ENCODE assay signal across 1 cellular context in genomic region chr11:9757809-9758675, GRCh38.
TF ChIP-seq lines count a peak whose summit lies in the region.

No MANE protein-coding gene starts in this region.

TF ChIP-seq in H1, 55 proteins besides CTCF, POLR2A, EP300 and RAD21 (continued from another document):
- TF ChIP-seq, protein P1, sequence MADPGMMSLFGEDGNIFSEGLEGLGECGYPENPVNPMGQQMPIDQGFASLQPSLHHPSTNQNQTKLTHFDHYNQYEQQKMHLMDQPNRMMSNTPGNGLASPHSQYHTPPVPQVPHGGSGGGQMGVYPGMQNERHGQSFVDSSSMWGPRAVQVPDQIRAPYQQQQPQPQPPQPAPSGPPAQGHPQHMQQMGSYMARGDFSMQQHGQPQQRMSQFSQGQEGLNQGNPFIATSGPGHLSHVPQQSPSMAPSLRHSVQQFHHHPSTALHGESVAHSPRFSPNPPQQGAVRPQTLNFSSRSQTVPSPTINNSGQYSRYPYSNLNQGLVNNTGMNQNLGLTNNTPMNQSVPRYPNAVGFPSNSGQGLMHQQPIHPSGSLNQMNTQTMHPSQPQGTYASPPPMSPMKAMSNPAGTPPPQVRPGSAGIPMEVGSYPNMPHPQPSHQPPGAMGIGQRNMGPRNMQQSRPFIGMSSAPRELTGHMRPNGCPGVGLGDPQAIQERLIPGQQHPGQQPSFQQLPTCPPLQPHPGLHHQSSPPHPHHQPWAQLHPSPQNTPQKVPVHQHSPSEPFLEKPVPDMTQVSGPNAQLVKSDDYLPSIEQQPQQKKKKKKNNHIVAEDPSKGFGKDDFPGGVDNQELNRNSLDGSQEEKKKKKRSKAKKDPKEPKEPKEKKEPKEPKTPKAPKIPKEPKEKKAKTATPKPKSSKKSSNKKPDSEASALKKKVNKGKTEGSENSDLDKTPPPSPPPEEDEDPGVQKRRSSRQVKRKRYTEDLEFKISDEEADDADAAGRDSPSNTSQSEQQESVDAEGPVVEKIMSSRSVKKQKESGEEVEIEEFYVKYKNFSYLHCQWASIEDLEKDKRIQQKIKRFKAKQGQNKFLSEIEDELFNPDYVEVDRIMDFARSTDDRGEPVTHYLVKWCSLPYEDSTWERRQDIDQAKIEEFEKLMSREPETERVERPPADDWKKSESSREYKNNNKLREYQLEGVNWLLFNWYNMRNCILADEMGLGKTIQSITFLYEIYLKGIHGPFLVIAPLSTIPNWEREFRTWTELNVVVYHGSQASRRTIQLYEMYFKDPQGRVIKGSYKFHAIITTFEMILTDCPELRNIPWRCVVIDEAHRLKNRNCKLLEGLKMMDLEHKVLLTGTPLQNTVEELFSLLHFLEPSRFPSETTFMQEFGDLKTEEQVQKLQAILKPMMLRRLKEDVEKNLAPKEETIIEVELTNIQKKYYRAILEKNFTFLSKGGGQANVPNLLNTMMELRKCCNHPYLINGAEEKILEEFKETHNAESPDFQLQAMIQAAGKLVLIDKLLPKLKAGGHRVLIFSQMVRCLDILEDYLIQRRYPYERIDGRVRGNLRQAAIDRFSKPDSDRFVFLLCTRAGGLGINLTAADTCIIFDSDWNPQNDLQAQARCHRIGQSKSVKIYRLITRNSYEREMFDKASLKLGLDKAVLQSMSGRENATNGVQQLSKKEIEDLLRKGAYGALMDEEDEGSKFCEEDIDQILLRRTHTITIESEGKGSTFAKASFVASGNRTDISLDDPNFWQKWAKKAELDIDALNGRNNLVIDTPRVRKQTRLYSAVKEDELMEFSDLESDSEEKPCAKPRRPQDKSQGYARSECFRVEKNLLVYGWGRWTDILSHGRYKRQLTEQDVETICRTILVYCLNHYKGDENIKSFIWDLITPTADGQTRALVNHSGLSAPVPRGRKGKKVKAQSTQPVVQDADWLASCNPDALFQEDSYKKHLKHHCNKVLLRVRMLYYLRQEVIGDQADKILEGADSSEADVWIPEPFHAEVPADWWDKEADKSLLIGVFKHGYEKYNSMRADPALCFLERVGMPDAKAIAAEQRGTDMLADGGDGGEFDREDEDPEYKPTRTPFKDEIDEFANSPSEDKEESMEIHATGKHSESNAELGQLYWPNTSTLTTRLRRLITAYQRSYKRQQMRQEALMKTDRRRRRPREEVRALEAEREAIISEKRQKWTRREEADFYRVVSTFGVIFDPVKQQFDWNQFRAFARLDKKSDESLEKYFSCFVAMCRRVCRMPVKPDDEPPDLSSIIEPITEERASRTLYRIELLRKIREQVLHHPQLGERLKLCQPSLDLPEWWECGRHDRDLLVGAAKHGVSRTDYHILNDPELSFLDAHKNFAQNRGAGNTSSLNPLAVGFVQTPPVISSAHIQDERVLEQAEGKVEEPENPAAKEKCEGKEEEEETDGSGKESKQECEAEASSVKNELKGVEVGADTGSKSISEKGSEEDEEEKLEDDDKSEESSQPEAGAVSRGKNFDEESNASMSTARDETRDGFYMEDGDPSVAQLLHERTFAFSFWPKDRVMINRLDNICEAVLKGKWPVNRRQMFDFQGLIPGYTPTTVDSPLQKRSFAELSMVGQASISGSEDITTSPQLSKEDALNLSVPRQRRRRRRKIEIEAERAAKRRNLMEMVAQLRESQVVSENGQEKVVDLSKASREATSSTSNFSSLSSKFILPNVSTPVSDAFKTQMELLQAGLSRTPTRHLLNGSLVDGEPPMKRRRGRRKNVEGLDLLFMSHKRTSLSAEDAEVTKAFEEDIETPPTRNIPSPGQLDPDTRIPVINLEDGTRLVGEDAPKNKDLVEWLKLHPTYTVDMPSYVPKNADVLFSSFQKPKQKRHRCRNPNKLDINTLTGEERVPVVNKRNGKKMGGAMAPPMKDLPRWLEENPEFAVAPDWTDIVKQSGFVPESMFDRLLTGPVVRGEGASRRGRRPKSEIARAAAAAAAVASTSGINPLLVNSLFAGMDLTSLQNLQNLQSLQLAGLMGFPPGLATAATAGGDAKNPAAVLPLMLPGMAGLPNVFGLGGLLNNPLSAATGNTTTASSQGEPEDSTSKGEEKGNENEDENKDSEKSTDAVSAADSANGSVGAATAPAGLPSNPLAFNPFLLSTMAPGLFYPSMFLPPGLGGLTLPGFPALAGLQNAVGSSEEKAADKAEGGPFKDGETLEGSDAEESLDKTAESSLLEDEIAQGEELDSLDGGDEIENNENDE (IDR thresholded peaks at IDR 0.05; ENCODE audit: insufficient replicate concordance, low read length): no peak
- TF ChIP-seq RFX5 (IDR thresholded peaks at IDR 0.05; ENCODE audit: borderline replicate concordance, low read depth, low read length) (no peak), ATF2 (IDR thresholded peaks at IDR 0.05; ENCODE audit: low read length) (no peak), NANOG (IDR thresholded peaks at IDR 0.05; ENCODE audit: insufficient read depth, low read depth, low read length, poor library complexity, severe bottlenecking) (no peak), MAX (IDR thresholded peaks at IDR 0.05) (peak; percentile 84), HDAC2 (IDR thresholded peaks at IDR 0.05; ENCODE audit: borderline replicate concordance in 1 of 2, low read depth in 2 of 2, low read length in 2 of 2) (0 out of 4 replicates have a peak, but pooled peaks of 1 of the 2 experiments have one; percentile 21), KDM5A (IDR thresholded peaks at IDR 0.05; ENCODE audit: low read length) (no peak), BACH1 (IDR thresholded peaks at IDR 0.05; ENCODE audit: low read length) (peak; percentile 40), JUN (IDR thresholded peaks at IDR 0.05; ENCODE audit: low read depth, low read length) (no peak), CBX8 (IDR thresholded peaks at IDR 0.05; ENCODE audit: borderline replicate concordance, low read depth, low read length) (no peak), RNF2 (IDR thresholded peaks at IDR 0.05; ENCODE audit: borderline replicate concordance, low read depth, low read length, missing control alignments, poor library complexity, severe bottlenecking) (no peak), PHF8 (conservative IDR thresholded peaks at IDR 0.05; ENCODE audit: low read depth, low read length) (0 out of 2 replicates have a peak, but pooled peaks have one; percentile 29), SIX5 (IDR thresholded peaks at IDR 0.05; ENCODE audit: low read depth, low read length) (no peak), SRF (IDR thresholded peaks at IDR 0.05; ENCODE audit: low read depth, low read length) (no peak), SIRT6 (IDR thresholded peaks at IDR 0.05; ENCODE audit: low read length) (no peak), GTF2F1 (IDR thresholded peaks at IDR 0.05; ENCODE audit: borderline replicate concordance, low read depth, low read length) (no peak), TBP (IDR thresholded peaks at IDR 0.05; ENCODE audit: low read depth, low read length) (no peak), E2F6 (IDR thresholded peaks at IDR 0.05) (peak; percentile 95), RBBP5 (IDR thresholded peaks at IDR 0.05; ENCODE audit: borderline replicate concordance, low read depth, low read length) (peak; percentile 41; the same call in 1 of the 2 replicates), JUND (IDR thresholded peaks at IDR 0.05; ENCODE audit: low read length) (no peak), TCF12 (IDR thresholded peaks at IDR 0.05; ENCODE audit: low read depth, low read length) (no peak), CHD2 (IDR thresholded peaks at IDR 0.05; ENCODE audit: low read length) (no peak), SP4 (IDR thresholded peaks at IDR 0.05; ENCODE audit: low read length) (no peak), HDAC6 (IDR thresholded peaks at IDR 0.05; ENCODE audit: low read depth, low read length) (no peak), TAF7 (optimal IDR thresholded peaks at IDR 0.05; ENCODE audit: borderline replicate concordance, low read depth, low read length) (no peak), ASH2L (IDR thresholded peaks at IDR 0.05; ENCODE audit: low read length) (peak; percentile 85), EGR1 (IDR thresholded peaks at IDR 0.05; ENCODE audit: borderline replicate concordance, low read depth, low read length) (peak; percentile 50; the same call in 1 of the 2 replicates), POLR2AphosphoS5 (IDR thresholded peaks at IDR 0.05; ENCODE audit: low read depth, low read length) (no peak), YY1 (IDR thresholded peaks at IDR 0.05; ENCODE audit: low read depth, low read length) (no peak), EZH2 (IDR thresholded peaks at IDR 0.05; ENCODE audit: low read depth, low read length, severe bottlenecking) (no peak), CBX5 (IDR thresholded peaks at IDR 0.05; ENCODE audit: low read depth, low read length) (no peak), SAP30 (IDR thresholded peaks at IDR 0.05; ENCODE audit: insufficient read depth, insufficient replicate concordance, low read length) (no peak), SP2 (IDR thresholded peaks at IDR 0.05; ENCODE audit: low read length) (no peak), ATF3 (IDR thresholded peaks at IDR 0.05; ENCODE audit: insufficient read depth, low read depth, low read length) (no peak), USF2 (IDR thresholded peaks at IDR 0.05; ENCODE audit: low read length) (no peak), SIN3A (conservative IDR thresholded peaks at IDR 0.05 in 1 of 2, IDR thresholded peaks at IDR 0.05 in 1 of 2; ENCODE audit: low read depth in 1 of 2, low read length in 2 of 2) (no peak), BCL11A (IDR thresholded peaks at IDR 0.05; ENCODE audit: low read depth in 2 of 2, low read length in 2 of 2) (no peak), SP1 (IDR thresholded peaks at IDR 0.05; ENCODE audit: low read depth, low read length) (no peak), FOSL1 (IDR thresholded peaks at IDR 0.05; ENCODE audit: insufficient read depth, low read depth, low read length) (no peak), CTBP2 (IDR thresholded peaks at IDR 0.05; ENCODE audit: borderline replicate concordance, insufficient read depth, insufficient read length, low read length) (no peak), TAF1 (IDR thresholded peaks at IDR 0.05; ENCODE audit: low read depth, low read length) (peak; percentile 58; the same call in 1 of the 2 replicates), KDM1A (IDR thresholded peaks at IDR 0.05; ENCODE audit: borderline replicate concordance, low read length) (peak; percentile 49; the same call in 1 of the 2 replicates), CHD1 (IDR thresholded peaks at IDR 0.05; ENCODE audit: low read depth, low read length) (no peak), POU5F1 (IDR thresholded peaks at IDR 0.05; ENCODE audit: low read depth, low read length) (no peak), ZNF274 (IDR thresholded peaks at IDR 0.05; ENCODE audit: borderline replicate concordance, extremely low read depth, low read length) (no peak)
TF ChIP-seq in H1: peak in this region for 12.
